Comparison of ENCODE assay signal across 8 cellular contexts in genomic region chr6:30647802-30648460, GRCh38. TPM values are rescaled to one million over a fixed set of nuclear protein-coding genes. Genes with fewer than 3 reads are reported as not detected.
A peak's percentile ranks its signal among the peaks of the same experiment; 100 is the strongest.
DNase-seq lines count a peak whose midpoint lies in the region; TF ChIP-seq lines count a peak whose summit lies in the region.

No MANE protein-coding gene starts in this region.

- H3K36me3 ChIP-seq in fibroblast of lung (ENCODE audit: control insufficient read depth, insufficient read depth, low read length) (peaks cover 2% of the 10 kb centered on the region), neutrophil (peaks cover 22% of the 10 kb centered on the region)

- peak overlapping the region; percentile 83 for H3K4me2 ChIP-seq in fibroblast of lung (ENCODE audit: extremely low read depth, insufficient read depth, low read length)

- H3K9me3 Mint-ChIP-seq in T-helper 1 cell treated with Interleukin-12 subunit alpha and Interleukin-12 subunit beta and Interleukin-4 antibody, amounts not matched to agents 30 μg/mL and 1 μg/mL, for 36 hours: no peaks in the 10 kb centered on the region

- H3K79me2 ChIP-seq in fibroblast of lung (ENCODE audit: control insufficient read depth, insufficient read depth, low read length): peaks cover 11% of the 10 kb centered on the region

- DNase-seq in HCEC 1CT (peak; percentile 26), fibroblast of lung (ENCODE audit: low read depth in 2 of 2) (no peak), DMS 273 (lab: John Stamatoyannopoulos, UW; ENCODE audit: unreplicated experiment) (no peak), iPS-NIHi11 (ENCODE audit: low spot score) (no peak)
- DNase-seq in stimulated activated naive CD4-positive, alpha-beta T cell treated with Interleukin-2 at 50 U/mL for 16 hours (lab: John Stamatoyannopoulos, UW): no peak

- peaks cover 4% of the 10 kb centered on the region for H3K4me1 ChIP-seq in fibroblast of lung (ENCODE audit: control insufficient read depth, extremely low read depth, insufficient read depth, low read length)
- H3K4me1 ChIP-seq in neutrophil (ENCODE audit: control insufficient read depth in 1 of 2, insufficient read depth in 1 of 2, low read depth in 1 of 2, low read length in 1 of 2): peaks cover 45 to 47% of the 10 kb centered on the region in 2 experiments

- no peaks in the 10 kb centered on the region for H4K20me1 ChIP-seq in fibroblast of lung (ENCODE audit: control insufficient read depth, extremely low read depth, insufficient read depth, low read length)

- H3K4me3 ChIP-seq in fibroblast of lung (replicated peaks in 1 of 4; ENCODE audit: control extremely low read depth in 1 of 4, insufficient read depth in 1 of 4, low read depth in 3 of 4, low read length in 4 of 4) (peak overlapping the region; percentile 82 to 97 (median 96)), neutrophil (ENCODE audit: low read depth in 1 of 2, low read length in 1 of 2) (peak overlapping the region; percentile 96 to 97)

- no peaks in the 10 kb centered on the region for H3K27me3 Mint-ChIP-seq in T-helper 1 cell treated with Interleukin-12 subunit alpha and Interleukin-12 subunit beta and Interleukin-4 antibody, amounts not matched to agents 30 μg/mL and 1 μg/mL, for 36 hours (ENCODE audit: low read depth)

- peak overlapping the region; percentile 80 for H3K9ac ChIP-seq in fibroblast of lung (ENCODE audit: insufficient read depth, low read length)

- peak overlapping the region; percentile 99 for H3K27ac ChIP-seq in C4-2B
- peak overlapping the region; percentile 72 for H3K27ac ChIP-seq in fibroblast of lung (ENCODE audit: insufficient read depth, low read length)
- H3K27ac ChIP-seq in neutrophil: peak overlapping the region; percentile 95

- H3K9me3 ChIP-seq in fibroblast of lung (ENCODE audit: control insufficient read depth, insufficient read depth, low read depth, low read length) (no peaks in the 10 kb centered on the region), neutrophil (no peaks in the 10 kb centered on the region)

- peak overlapping the region; percentile 85 for H2AFZ ChIP-seq in fibroblast of lung (ENCODE audit: low read length)

- peak overlapping the region; percentile 81 for H3K4me3 Mint-ChIP-seq in T-helper 1 cell treated with Interleukin-12 subunit alpha and Interleukin-12 subunit beta and Interleukin-4 antibody, amounts not matched to agents 30 μg/mL and 1 μg/mL, for 36 hours

- TF ChIP-seq CTCF in C4-2B (conservative IDR thresholded peaks at IDR 0.05) (no peak), fibroblast of lung (conservative IDR thresholded peaks at IDR 0.05 in 1 of 2, IDR thresholded peaks at IDR 0.05 in 1 of 2; ENCODE audit: low read depth in 1 of 2, low read length in 2 of 2) (no peak), neutrophil (IDR thresholded peaks at IDR 0.05) (no peak)

- H3K27me3 ChIP-seq in fibroblast of lung (ENCODE audit: control insufficient read depth, insufficient read depth, low read length) (no peaks in the 10 kb centered on the region), neutrophil (no peaks in the 10 kb centered on the region)

- H3K27ac Mint-ChIP-seq in T-helper 1 cell treated with Interleukin-12 subunit alpha and Interleukin-12 subunit beta and Interleukin-4 antibody, amounts not matched to agents 30 μg/mL and 1 μg/mL, for 36 hours: peak overlapping the region; percentile 64

- peaks cover 22% of the 10 kb centered on the region for H3K36me3 Mint-ChIP-seq in T-helper 1 cell treated with Interleukin-12 subunit alpha and Interleukin-12 subunit beta and Interleukin-4 antibody, amounts not matched to agents 30 μg/mL and 1 μg/mL, for 36 hours (ENCODE audit: low read depth)

- H3K4me1 Mint-ChIP-seq in T-helper 1 cell treated with Interleukin-12 subunit alpha and Interleukin-12 subunit beta and Interleukin-4 antibody, amounts not matched to agents 30 μg/mL and 1 μg/mL, for 36 hours (ENCODE audit: low read depth): peaks cover 20% of the 10 kb centered on the region

RNA-seq across cellular contexts. Expression of gene C6orf136, which starts 1.0 kb away (rescaled TPM):
- total RNA-seq in fibroblast of lung: 2.5 and 4.4 TPM in 2 replicates
- 3.6 and 6.3 TPM in 2 replicates for polyA plus RNA-seq in fibroblast of lung
- 6.3 and 10.7 TPM in 2 replicates for polyA plus RNA-seq in fibroblast of lung (2012)
- polyA minus RNA-seq in fibroblast of lung (ENCODE audit: low replicate concordance): 10.6 and 19.9 TPM in 2 replicates

RNA-seq across cellular contexts. Expression of gene ATAT1, which starts 21.3 kb away (rescaled TPM):
- total RNA-seq in fibroblast of lung: 3.9 and 5.1 TPM in 2 replicates
- 6.8 and 8.8 TPM in 2 replicates for polyA plus RNA-seq in fibroblast of lung
- polyA plus RNA-seq in fibroblast of lung (2012): 5.4 and 8.1 TPM in 2 replicates
- polyA minus RNA-seq in fibroblast of lung (ENCODE audit: low replicate concordance): 7.6 and 11.5 TPM in 2 replicates

RNA-seq across cellular contexts. Expression of gene DHX16, which starts 24.9 kb away (rescaled TPM):
- total RNA-seq in fibroblast of lung: 33.1 and 34.8 TPM in 2 replicates
- polyA plus RNA-seq in fibroblast of lung: 22.5 and 33.2 TPM in 2 replicates
- 27.0 and 29.2 TPM in 2 replicates for polyA plus RNA-seq in fibroblast of lung (2012)
- 73.8 and 75.8 TPM in 2 replicates for polyA minus RNA-seq in fibroblast of lung (ENCODE audit: low replicate concordance)

RNA-seq across cellular contexts. Expression of gene MRPS18B, which starts 30.3 kb away (rescaled TPM):
- 76.8 and 85.5 TPM in 2 replicates for total RNA-seq in fibroblast of lung
- polyA plus RNA-seq in fibroblast of lung: 53.1 and 79.5 TPM in 2 replicates
- polyA plus RNA-seq in fibroblast of lung (2012): 43.1 and 62.7 TPM in 2 replicates
- 51.0 and 75.7 TPM in 2 replicates for polyA minus RNA-seq in fibroblast of lung (ENCODE audit: low replicate concordance)

RNA-seq across cellular contexts. Expression of gene PPP1R10, which starts 30.9 kb away (rescaled TPM):
- total RNA-seq in fibroblast of lung: 18.2 and 28.2 TPM in 2 replicates
- 25.2 and 35.5 TPM in 2 replicates for polyA plus RNA-seq in fibroblast of lung
- polyA plus RNA-seq in fibroblast of lung (2012): 23.7 and 25.5 TPM in 2 replicates
- 41.8 and 43.9 TPM in 2 replicates for polyA minus RNA-seq in fibroblast of lung (ENCODE audit: low replicate concordance)
